16 cellular contexts compared by ENCODE assay signal in the genomic region with DNA sequence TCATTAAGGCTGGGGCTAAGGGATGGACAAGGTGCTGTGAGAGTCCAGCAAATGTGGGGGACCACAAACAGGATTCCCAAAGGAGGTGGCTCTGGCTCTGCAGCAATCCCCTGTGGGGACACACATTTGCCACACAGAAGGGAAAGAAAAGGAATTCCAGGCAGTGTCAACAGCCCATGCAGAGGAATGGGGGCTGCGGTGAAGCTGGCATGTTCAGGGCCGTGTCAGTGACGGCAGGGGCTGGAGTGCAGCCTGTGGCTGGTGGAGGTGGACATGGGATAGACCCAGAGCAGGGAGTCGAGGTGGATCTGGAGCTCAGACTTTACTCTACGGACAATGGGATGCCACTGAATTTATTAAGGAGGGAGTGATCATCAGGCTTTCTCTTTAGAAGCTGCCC.
"Had no signal": no experiment of that assay in that cellular context is flagged by ENCODE, and none has a peak within 500 bp of the region (broad histone marks: within the 10 kb centered on the region; RNA-seq: fewer than 3 reads in every experiment).

No MANE protein-coding gene starts in this region.

- H3K4me2 ChIP-seq: smooth muscle cell had no signal

- H3K4me3 Mint-ChIP-seq: natural killer cell treated with Interleukin-12 subunit alpha and Interleukin-12 subunit beta and Interleukin-15 and Interleukin-18, amount 100 ng/mL, for 72 hours had no signal

- H3K36me3 ChIP-seq: heart left ventricle, neutrophil, suprapubic skin, tibial nerve, upper lobe of right lung, vagina had no signal

- H3K9me3 Mint-ChIP-seq: natural killer cell treated with Interleukin-12 subunit alpha and Interleukin-12 subunit beta and Interleukin-15 and Interleukin-18, amount 100 ng/mL, for 72 hours had no signal

- DNase-seq: effector CD4-positive, alpha-beta T cell; hippocampal formation; left colon; stimulated activated CD4-positive, alpha-beta T cell treated with anti-CD3 and anti-CD28 coated beads, Interleukin-2, amount 100 ng/mL, for 48 hours; stimulated activated naive CD4-positive, alpha-beta T cell treated with Interleukin-2 at 50 U/mL for 16 hours; upper lobe of right lung had no signal

- H3K27ac Mint-ChIP-seq: natural killer cell treated with Interleukin-12 subunit alpha and Interleukin-12 subunit beta and Interleukin-15 and Interleukin-18, amount 100 ng/mL, for 72 hours had no signal

- FAIRE-seq: frontal cortex had no signal

- H3K9me3 ChIP-seq: heart left ventricle, neutrophil, psoas muscle, suprapubic skin, tibial nerve, upper lobe of right lung, vagina had no signal

- H3K27me3 ChIP-seq: heart left ventricle, suprapubic skin, tibial nerve, upper lobe of right lung, vagina had no signal

- H3K36me3 Mint-ChIP-seq: natural killer cell treated with Interleukin-12 subunit alpha and Interleukin-12 subunit beta and Interleukin-15 and Interleukin-18, amount 100 ng/mL, for 72 hours had no signal

- H3K4me1 ChIP-seq: psoas muscle, upper lobe of right lung had no signal

- H3K27ac ChIP-seq: neutrophil, psoas muscle, suprapubic skin, upper lobe of right lung, vagina had no signal

- H3K4me3 ChIP-seq: coronary artery, heart left ventricle, psoas muscle, smooth muscle cell, suprapubic skin, tibial nerve, upper lobe of right lung, vagina had no signal

- ATAC-seq: left colon; natural killer cell treated with Interleukin-12 subunit alpha and Interleukin-12 subunit beta and Interleukin-15 and Interleukin-18, amount 100 ng/mL, for 72 hours; upper lobe of right lung had no signal
